Comparison of ENCODE assay signal across 8 cellular contexts in the genomic region with DNA sequence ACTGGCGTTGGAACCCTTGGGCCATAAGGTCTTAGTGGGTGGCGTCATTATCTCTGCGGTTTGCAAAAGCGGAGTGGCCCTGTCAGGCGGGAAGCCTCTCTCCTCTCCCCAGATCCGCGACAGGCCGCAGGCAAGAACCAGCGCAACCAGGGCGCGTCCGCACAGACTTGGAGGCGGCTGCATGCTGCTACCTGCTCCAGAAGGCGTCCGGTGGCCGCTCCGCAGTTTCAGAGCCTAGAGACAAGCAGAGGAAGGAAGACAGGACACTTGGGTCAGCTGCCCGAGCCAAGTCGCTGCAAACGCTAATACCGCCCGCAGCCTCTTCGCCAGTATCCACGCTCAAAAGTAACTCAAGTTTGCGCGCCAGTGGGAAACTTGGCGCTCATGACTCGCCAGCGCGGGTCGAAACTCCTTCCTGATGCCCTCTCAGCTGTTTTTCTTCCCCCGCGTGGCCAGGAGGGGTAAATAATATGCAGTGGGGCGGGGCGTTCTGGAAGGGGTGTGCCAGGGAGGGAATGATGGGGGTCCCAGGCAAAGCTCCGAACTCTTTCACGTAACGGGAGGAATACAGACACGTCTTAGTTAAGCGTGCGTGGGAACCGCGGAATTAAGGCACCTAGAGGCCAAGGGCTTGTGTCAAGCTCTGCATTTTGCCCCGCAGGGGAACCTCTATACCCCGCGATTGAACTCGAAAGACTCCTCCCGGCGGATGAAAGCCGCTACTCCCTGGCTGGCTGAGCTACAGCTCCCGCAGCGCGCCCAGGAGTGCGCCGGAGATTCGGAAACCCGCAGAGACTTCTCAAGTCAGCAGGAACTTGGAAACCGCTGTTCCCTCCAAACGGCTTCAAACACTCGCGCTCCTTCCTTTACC. TPM values are rescaled to one million over a fixed set of nuclear protein-coding genes. Genes with fewer than 3 reads are reported as not detected.
A peak's percentile ranks its signal among the peaks of the same experiment; 100 is the strongest.
DNase-seq lines count a peak whose midpoint lies in the region; ATAC-seq and TF ChIP-seq lines count a peak whose summit lies in the region.

A gene (minus strand): TSS at position 441 of the 871 bp plus-strand sequence. CDS start 258 bp downstream, at position 183.

- TF ChIP-seq CTCF in AG09319 (IDR thresholded peaks at IDR 0.05; ENCODE audit: low read depth, low read length), result peak; percentile 27
- no peak for TF ChIP-seq CTCF in omental fat pad (IDR thresholded peaks at IDR 0.05)

- ATAC-seq in GM19395 (IDR thresholded peaks at IDR 0.05; ENCODE audit: unreplicated experiment), result peak; percentile 54
- peak; percentile 72 for ATAC-seq in Right ventricle myocardium inferior
- ATAC-seq in omental fat pad (ENCODE audit: low FRiP score), result peak; percentile 71
- no peak for ATAC-seq in GM18858 (IDR thresholded peaks at IDR 0.05; ENCODE audit: unreplicated experiment)

- DNase-seq in AG09319 (ENCODE audit: extremely low read depth, low read depth), result no peak
- DNase-seq in activated T-cell treated with anti-CD3 and anti-CD28 coated beads, Interleukin-2, amount 50 U/mL, for 48 hours, result peak; percentile 23 to 25
- peak; percentile 81 for DNase-seq in Right ventricle myocardium inferior (ENCODE audit: missing footprints)
- no peak for DNase-seq in omental fat pad (ENCODE audit: low spot score)
- no peak for DNase-seq in T-helper 9 cell
- DNase-seq in GF-D8 (lab: John Stamatoyannopoulos, UW), result no peak

- intact Hi-C loops in Right ventricle myocardium inferior (cut with DNase I), result loop anchor here (2.0 to 10.0 kb wide), 4 partner anchors 70 to 186 kb away; no protein-coding TSS in a partner anchor

RNA-seq across cellular contexts. Expression of the gene that starts here (rescaled TPM):
- total RNA-seq in Right ventricle myocardium inferior (20.2 TPM), omental fat pad (100 to 1,000 TPM in 3 of 4 donors, 10 to 100 TPM in 1; 90.2 to 235 (median 184) TPM)

Comparison
In these comparisons a context has a peak if more than half of its experiments do, and no peak if none do; other contexts are left out.
1. DNase-seq: peak in activated T-cell treated with anti-CD3 and anti-CD28 coated beads, Interleukin-2, amount 50 U/mL, for 48 hours (2 of 2) and Right ventricle myocardium inferior (single experiment); none in AG09319 (single experiment), omental fat pad (single experiment), T-helper 9 cell (single experiment) and GF-D8 (single experiment).